ENCODE assay signal across 8 cellular contexts in genomic region chr11:62708423-62709261, GRCh38. TPM values are rescaled to one million over a fixed set of nuclear protein-coding genes. Genes with fewer than 3 reads are reported as not detected.
DNase-seq lines count a peak whose midpoint lies in the region; ATAC-seq and TF ChIP-seq lines count a peak whose summit lies in the region.

No MANE protein-coding gene starts in this region.

- no peak for TF ChIP-seq RAD21 in HCT116 (IDR thresholded peaks at IDR 0.05; ENCODE audit: low read depth)

- no peak for DNase-seq in HCT116 (ENCODE audit: low read depth, low spot score)
- peak in 3 of 5 experiments; percentile 16 to 72 (median 39) for DNase-seq in T-helper 2 cell
- no peak for DNase-seq in cardiac fibroblast (ENCODE audit: low read depth in 2 of 2)
- peak in 12 of 49 donors; percentile 9 to 43 (median 24) for DNase-seq in substantia nigra (lab: John Stamatoyannopoulos, UW)
- no peak for DNase-seq in GM20000 (ENCODE audit: low spot score)
- DNase-seq in GM10266 (ENCODE audit: extremely low spot score), result no peak

- TF ChIP-seq POLR2A in HCT116 (IDR thresholded peaks at IDR 0.05; ENCODE audit: borderline replicate concordance, extremely low read depth, insufficient read depth, insufficient read length), result no peak

- H3K4me2 ChIP-seq in HCT116 (ENCODE audit: low read length), result no peak overlapping the region

- RAD21 ChIA-PET in HCT116 (lab: Charles Lee; ENCODE audit: low non-redundant PET in 1 of 2, low total read pairs in 2 of 2, uncharacterized antibody in 2 of 2, unreplicated experiment in 2 of 2), result no interaction called here

- no peak overlapping the region for H3K9ac ChIP-seq in HCT116 (ENCODE audit: low read length)

- POLR2A ChIA-PET in HCT116 (lab: Charles Lee), result interaction anchor here (0.9 kb wide), 1 partner anchor 40 kb away, joined by 3 read pairs; no protein-coding TSS in a partner anchor

- H3K27me3 ChIP-seq in HCT116 (ENCODE audit: insufficient read depth, low read length), result no peaks in the 10 kb centered on the region

- no peaks in the 10 kb centered on the region for H3K9me2 ChIP-seq in HCT116 (ENCODE audit: insufficient read depth)

- no peaks in the 10 kb centered on the region for H3K9me3 ChIP-seq in HCT116 (ENCODE audit: control insufficient read depth in 1 of 2, insufficient read depth in 1 of 2, low read depth in 1 of 2, low read length in 2 of 2)
- H3K9me3 ChIP-seq in mesodermal cell (ENCODE audit: control insufficient read depth, low read length), result no peaks in the 10 kb centered on the region

- H3K4me3 ChIP-seq in HCT116 (replicated peaks in 1 of 2; ENCODE audit: low read depth in 1 of 2, low read length in 2 of 2), result no peak overlapping the region
- peak overlapping the region; percentile 50 to 51 for H3K4me3 ChIP-seq in cardiac fibroblast (replicated peaks in 1 of 2; ENCODE audit: low read depth in 2 of 2, low read length in 2 of 2)
- H3K4me3 ChIP-seq in mesodermal cell (ENCODE audit: extremely low read depth, insufficient read depth, low read length, poor library complexity, severe bottlenecking), result peak overlapping the region; percentile 35

- H3K79me2 ChIP-seq in HCT116 (ENCODE audit: insufficient read depth, low read length), result peaks cover 19% of the 10 kb centered on the region

- TF ChIP-seq CTCF in HCT116 (IDR thresholded peaks at IDR 0.05 in 2 of 3, conservative IDR thresholded peaks at IDR 0.05 in 1 of 3; ENCODE audit: borderline replicate concordance in 1 of 3, insufficient read depth in 1 of 3, low read depth in 2 of 3, low read length in 2 of 3) (no peak), cardiac fibroblast (IDR thresholded peaks at IDR 0.05; ENCODE audit: low read depth, low read length) (no peak), GM20000 (IDR thresholded peaks at IDR 0.05; ENCODE audit: extremely low read depth, missing control alignments) (no peak), GM10266 (IDR thresholded peaks at IDR 0.05; ENCODE audit: control insufficient read depth, insufficient read depth, low read depth, missing control alignments) (no peak)

- H2AFZ ChIP-seq in HCT116 (ENCODE audit: low read depth, low read length, poor library complexity, severe bottlenecking), result no peak overlapping the region

- H3K27ac ChIP-seq in HCT116 (ENCODE audit: low read depth, low read length), result no peak overlapping the region
- H3K27ac ChIP-seq in mesodermal cell (ENCODE audit: low read depth, low read length, severe bottlenecking), result peak overlapping the region; percentile 98
- H3K27ac ChIP-seq in substantia nigra (ENCODE audit: low read depth, low read length, poor library complexity, severe bottlenecking), result peak overlapping the region; percentile 98

- BruUV-seq in HCT116 (replicated peaks; lab: Mats Ljungman, UMichigan), result no TSS peak

- peaks cover 5 to 20% of the 10 kb centered on the region in 2 experiments for H3K4me1 ChIP-seq in HCT116 (ENCODE audit: control insufficient read depth in 1 of 2, insufficient read depth in 2 of 2, low read length in 2 of 2)
- H3K4me1 ChIP-seq in mesodermal cell (ENCODE audit: control insufficient read depth, insufficient read depth, low read length, poor library complexity, severe bottlenecking), result peaks cover 3% of the 10 kb centered on the region

- intact Hi-C loops in HCT116 (cut with micrococcal nuclease), result no loop called here

- H3K36me3 ChIP-seq in HCT116 (ENCODE audit: control insufficient read depth in 1 of 2, insufficient read depth in 2 of 2, low read length in 2 of 2) (peaks cover 16 to 39% of the 10 kb centered on the region in 2 experiments), mesodermal cell (ENCODE audit: control insufficient read depth, insufficient read depth, low read length) (peaks cover 61% of the 10 kb centered on the region)

- H4K20me1 ChIP-seq in HCT116 (ENCODE audit: insufficient read depth), result no peaks in the 10 kb centered on the region

- 70 to 76% methylated on average over 7 to 12 of the region's 12 CpGs for WGBS in mesodermal cell (ENCODE audit: insufficient coverage in 2 of 2), 2 experiments

- ATAC-seq in HCT116 (no peak), HG03439 (IDR thresholded peaks at IDR 0.05; ENCODE audit: unreplicated experiment) (no peak)

- CTCF ChIA-PET in HCT116 (lab: Charles Lee), result no interaction called here

TF ChIP-seq in HCT116, 20 proteins besides CTCF, POLR2A, EP300 and RAD21:
- TF ChIP-seq ELF1 (IDR thresholded peaks at IDR 0.05; ENCODE audit: borderline replicate concordance, low read depth) (no peak), POLR2AphosphoS5 (IDR thresholded peaks at IDR 0.05; ENCODE audit: low read depth, low read length) (peak; percentile 41; the same call in 1 of the 2 replicates), MAX (IDR thresholded peaks at IDR 0.05) (no peak), JUND (IDR thresholded peaks at IDR 0.05) (no peak), ZBTB33 (IDR thresholded peaks at IDR 0.05; ENCODE audit: extremely low read depth, insufficient replicate concordance, low read length) (no peak)

RNA-seq across cellular contexts. Expression of gene GNG3, which starts 1.2 kb away (rescaled TPM):
- total RNA-seq in HCT116 (2021; ENCODE audit: unreplicated experiment), result not detected
- 1.0 and 1.3 TPM in 2 replicates for polyA plus RNA-seq in HCT116 (2012)
- polyA plus RNA-seq in mesodermal cell (2013, experiment 1 of 2), result 4.0 TPM
- 1.5 TPM for polyA plus RNA-seq in mesodermal cell (2013, experiment 2 of 2)

RNA-seq across cellular contexts. Expression of gene BSCL2, which starts 1.4 kb away (rescaled TPM):
- total RNA-seq in HCT116 (2021; ENCODE audit: unreplicated experiment), result 62.0 TPM
- 58.7 and 71.5 TPM in 2 replicates for polyA plus RNA-seq in HCT116 (2012)
- 103 TPM for polyA plus RNA-seq in mesodermal cell (2013, experiment 1 of 2)
- polyA plus RNA-seq in mesodermal cell (2013, experiment 2 of 2), result 81.6 TPM

RNA-seq across cellular contexts. Expression of gene HNRNPUL2, which starts 18.6 kb away (rescaled TPM):
- 45.8 TPM for total RNA-seq in HCT116 (2021; ENCODE audit: unreplicated experiment)
- polyA plus RNA-seq in HCT116 (2012), result 43.9 and 53.3 TPM in 2 replicates
- 42.2 TPM for polyA plus RNA-seq in mesodermal cell (2013, experiment 1 of 2)
- polyA plus RNA-seq in mesodermal cell (2013, experiment 2 of 2), result 37.4 TPM

RNA-seq across cellular contexts. Expression of gene LRRN4CL, which starts 19.3 kb away (rescaled TPM):
- total RNA-seq in HCT116 (2021; ENCODE audit: unreplicated experiment), result 0.71 TPM
- polyA plus RNA-seq in HCT116 (2012), result 0.14 and 0.17 TPM in 2 replicates
- polyA plus RNA-seq in mesodermal cell (2013, experiment 1 of 2), result 0.55 TPM
- 0.25 TPM for polyA plus RNA-seq in mesodermal cell (2013, experiment 2 of 2)

RNA-seq across cellular contexts. Expression of gene TTC9C, which starts 19.6 kb away (rescaled TPM):
- 33.3 TPM for total RNA-seq in HCT116 (2021; ENCODE audit: unreplicated experiment)
- polyA plus RNA-seq in HCT116 (2012), result 32.5 and 39.7 TPM in 2 replicates
- 62.2 TPM for polyA plus RNA-seq in mesodermal cell (2013, experiment 1 of 2)
- polyA plus RNA-seq in mesodermal cell (2013, experiment 2 of 2), result 59.3 TPM

Comparison
In these comparisons a context has a peak if more than half of its experiments do, and no peak if none do; other contexts are left out.
1. DNase-seq: peak in T-helper 2 cell (3 of 5); none in HCT116 (single experiment), cardiac fibroblast (0 of 2), GM20000 (single experiment) and GM10266 (single experiment).
2. H3K4me3 ChIP-seq: peak in cardiac fibroblast (2 of 2) and mesodermal cell (single experiment); none in HCT116 (0 of 2).